19 cellular contexts compared by ENCODE assay signal in genomic region chr17:75647061-75647460, GRCh38. TPM values are rescaled to one million over a fixed set of nuclear protein-coding genes. Genes with fewer than 3 reads are reported as not detected.
DNase-seq lines count a peak whose midpoint lies in the region; ATAC-seq and TF ChIP-seq lines count a peak whose summit lies in the region.
"Had no signal": no experiment of that assay in that cellular context is flagged by ENCODE, and none has a peak within 500 bp of the region (broad histone marks: within the 10 kb centered on the region; RNA-seq: fewer than 3 reads in every experiment).

No MANE protein-coding gene starts in this region.

- H3K27me3 ChIP-seq in Loucy (ENCODE audit: insufficient read depth, low read length, poor library complexity, severe bottlenecking) (no peaks in the 10 kb centered on the region), right lobe of liver (no peaks in the 10 kb centered on the region), spleen (replicated peaks in 1 of 7) (no peaks in the 10 kb centered on the region)
- H3K27me3 ChIP-seq: cardiac muscle cell, right atrium auricular region had no signal

- H3F3A ChIP-seq in Loucy (ENCODE audit: low read depth) = no peaks in the 10 kb centered on the region

- no peak overlapping the region for H3K4me2 ChIP-seq in Loucy (ENCODE audit: low read depth, low read length, poor library complexity, severe bottlenecking)
- H3K4me2 ChIP-seq in OCI-LY7 (ENCODE audit: low read length) = no peak overlapping the region

- intact Hi-C loops in right lobe of liver (cut with DNase I) (no loop called here), spleen (cut with DNase I; ENCODE audit: low total_unique reads) (no loop called here), OCI-LY7 (cut with micrococcal nuclease; ENCODE audit: unreplicated experiment) (no loop called here)

- peak overlapping the region; percentile 99 for H3K27ac ChIP-seq in cingulate gyrus (ENCODE audit: low read depth, low read length)
- H3K27ac ChIP-seq in right lobe of liver = peak overlapping the region in 2 of 3 donors; percentile 65 to 86
- no peak overlapping the region for H3K27ac ChIP-seq in spleen
- no peak overlapping the region for H3K27ac ChIP-seq in OCI-LY7 (ENCODE audit: low read depth, low read length, poor library complexity, severe bottlenecking)
- H3K27ac ChIP-seq: cardiac muscle cell, right atrium auricular region had no signal

- H3K9me2 ChIP-seq in Loucy (replicated peaks; ENCODE audit: low read depth, low read length) (no peaks in the 10 kb centered on the region), OCI-LY7 (ENCODE audit: insufficient read depth, low read length) (no peaks in the 10 kb centered on the region)

- H3K9ac ChIP-seq in Loucy (ENCODE audit: low read depth, low read length, poor library complexity, severe bottlenecking) = peak overlapping the region; percentile 37

- H3K9me3 ChIP-seq in Loucy (ENCODE audit: insufficient read depth, low read depth, low read length) = no peaks in the 10 kb centered on the region
- H3K9me3 ChIP-seq in right lobe of liver = no peaks in the 10 kb centered on the region
- H3K9me3 ChIP-seq in spleen = no peaks in the 10 kb centered on the region
- H3K9me3 ChIP-seq in OCI-LY7 (ENCODE audit: low read length) = no peaks in the 10 kb centered on the region
- H3K9me3 ChIP-seq: right atrium auricular region had no signal

- no TSS peak for BruUV-seq in OCI-LY7 (replicated peaks; lab: Mats Ljungman, UMichigan)

- POLR2A ChIA-PET in OCI-LY7 (lab: Charles Lee) = interaction anchor here (1.0 kb wide), 1 partner anchor 13 kb away, joined by 3 read pairs; no protein-coding TSS in a partner anchor

- H3K36me3 ChIP-seq in Loucy (ENCODE audit: insufficient read depth, low read length) = peaks cover 4% of the 10 kb centered on the region; the same call in 1 of the 2 replicates
- H3K36me3 ChIP-seq in right lobe of liver = peaks cover 0 to 25% (median 9%) of the 10 kb centered on the region in 4 donors
- H3K36me3 ChIP-seq in spleen = peaks cover 0 to 91% (median 33%) of the 10 kb centered on the region in 6 donors
- peaks cover 65% of the 10 kb centered on the region for H3K36me3 ChIP-seq in OCI-LY7 (ENCODE audit: insufficient read depth, low read length)

- peaks cover 16% of the 10 kb centered on the region for H3K4me1 ChIP-seq in Loucy (ENCODE audit: insufficient read depth, low read length, poor library complexity, severe bottlenecking)
- H3K4me1 ChIP-seq in right lobe of liver = peaks cover 0 to 15% (median 6%) of the 10 kb centered on the region in 4 donors
- peaks cover 0 to 27% (median 12%) of the 10 kb centered on the region in 6 donors for H3K4me1 ChIP-seq in spleen
- peaks cover 4% of the 10 kb centered on the region for H3K4me1 ChIP-seq in OCI-LY7 (ENCODE audit: insufficient read depth, low read length, poor library complexity, severe bottlenecking)

- no peak overlapping the region for H3K4me3 ChIP-seq in Loucy (ENCODE audit: low read length, poor library complexity, severe bottlenecking)
- H3K4me3 ChIP-seq in right lobe of liver = no peak overlapping the region
- H3K4me3 ChIP-seq in spleen = no peak overlapping the region
- H3K4me3 ChIP-seq in OCI-LY7 (ENCODE audit: low read depth, low read length, poor library complexity, severe bottlenecking) = no peak overlapping the region
- H3K4me3 ChIP-seq: cardiac muscle cell, right atrium auricular region had no signal

- no peak for ATAC-seq in right lobe of liver
- ATAC-seq in stimulated activated naive CD8-positive, alpha-beta T cell treated with anti-CD3 and anti-CD28 coated beads, Interleukin-15, Interleukin-2, amounts not matched to agents 100 U/mL and 50 U/mL, for 24 hours = no peak

- TF ChIP-seq POLR2A in right lobe of liver (IDR thresholded peaks at IDR 0.05) = no peak
- no peak for TF ChIP-seq POLR2A in spleen (IDR thresholded peaks at IDR 0.05)

- DNase-seq in right lobe of liver (peak in 1 of 3 donors; percentile 50), spleen (peak; percentile 65), occipital lobe (lab: John Stamatoyannopoulos, UW) (no peak), OCI-LY7 (ENCODE audit: low spot score) (no peak), OCI-M2 (lab: John Stamatoyannopoulos, UW; ENCODE audit: unreplicated experiment) (no peak)
- DNase-seq in stimulated activated naive CD8-positive, alpha-beta T cell treated with anti-CD3 and anti-CD28 coated beads, Interleukin-15, Interleukin-2, amounts not matched to agents 100 U/mL and 50 U/mL, for 24 hours = no peak
- DNase-seq: activated CD4-positive, alpha-beta T cell treated with anti-CD3 and anti-CD28 coated beads, Interleukin-2, amount 50 U/mL, for 4 hours; DMS 273 treated with DMSO at 0.1 percent for 48 hours; effector memory CD8-positive, alpha-beta T cell; NCI-H2081; NCI-H524 treated with DMSO at 0.1 percent for 48 hours; OCI-M1; stimulated activated CD4-positive, alpha-beta T cell treated with anti-CD3 and anti-CD28 coated beads, Interleukin-2, amount 100 ng/mL, for 24 hours had no signal

- CTCF ChIA-PET in OCI-LY7 (lab: Charles Lee; ENCODE audit: unreplicated experiment) = no interaction called here

- H4K20me1 ChIP-seq in Loucy (ENCODE audit: insufficient read depth, low read length, poor library complexity, severe bottlenecking) (no peaks in the 10 kb centered on the region), OCI-LY7 (ENCODE audit: insufficient read depth, low read length) (no peaks in the 10 kb centered on the region)

- no CpG with 5 or more reads among the region's 7 CpGs for WGBS in right lobe of liver (ENCODE audit: insufficient coverage, low coverage, low lambda C conversion rate, missing lambda C conversion rate)
- 81 to 95% (median 90%) methylated on average over 7 of the region's 7 CpGs for WGBS in spleen, 5 donors

- H2AFZ ChIP-seq in Loucy (ENCODE audit: low read length) = no peak overlapping the region
- H2AFZ ChIP-seq in OCI-LY7 (ENCODE audit: low read length) = no peak overlapping the region

- no peaks in the 10 kb centered on the region for H3K79me2 ChIP-seq in Loucy (ENCODE audit: insufficient read depth, low read length)
- no peaks in the 10 kb centered on the region for H3K79me2 ChIP-seq in OCI-LY7 (ENCODE audit: insufficient read depth, low read depth, low read length)

- TF ChIP-seq CTCF in Loucy (conservative IDR thresholded peaks at IDR 0.05; ENCODE audit: low read length) (no peak), right lobe of liver (IDR thresholded peaks at IDR 0.05) (no peak), spleen (IDR thresholded peaks at IDR 0.05 in 8 of 11, conservative IDR thresholded peaks at IDR 0.05 in 3 of 11) (no peak), OCI-LY7 (conservative IDR thresholded peaks at IDR 0.05; ENCODE audit: low read length) (no peak)

RNA-seq across cellular contexts. Expression of gene SMIM5, which starts 13.8 kb away (rescaled TPM):
- total RNA-seq in right lobe of liver (under 1 TPM in 5 of 6 experiments, not detected in 1; 0.06 to 0.78 (median 0.29) TPM), spleen (1 to 10 TPM; 2.1 to 5.1 (median 3.4) TPM), occipital lobe (0.47 TPM), OCI-LY7 (2022) (not detected in 2 replicates)
- 1 to 10 TPM; 3.0 to 4.7 (median 4.7) TPM for polyA plus RNA-seq in spleen
- 0.06 TPM in 1 of 2 replicates, not detected in the other for total RNA-seq in OCI-LY7 (2014; rRNA removed; shearing (Covaris generic))
- total RNA-seq: lung microvascular endothelial cell, neural crest cell had no signal

RNA-seq across cellular contexts. Expression of gene RECQL5, which starts 19.9 kb away (rescaled TPM):
- total RNA-seq in right lobe of liver = 10 to 100 TPM; 13.5 to 24.8 (median 18.4) TPM
- 10 to 100 TPM; 25.7 to 51.0 (median 37.6) TPM for total RNA-seq in spleen
- polyA plus RNA-seq in spleen = 10 to 100 TPM; 28.2 to 48.8 (median 47.4) TPM
- total RNA-seq in occipital lobe = 9.8 TPM
- total RNA-seq in OCI-LY7 (2014; rRNA removed; shearing (Covaris generic)) = 90.0 and 91.9 TPM in 2 replicates
- total RNA-seq in OCI-LY7 (2022) = 133 and 139 TPM in 2 replicates

RNA-seq across cellular contexts. Expression of gene SAP30BP, which starts 20.1 kb away (rescaled TPM):
- total RNA-seq in right lobe of liver (10 to 100 TPM; 24.0 to 36.0 (median 27.0) TPM), spleen (100 to 1,000 TPM in 3 of 7 donors, 10 to 100 TPM in 4; 71.6 to 110 (median 82.1) TPM), occipital lobe (34.0 TPM), OCI-LY7 (2022) (180 and 187 TPM in 2 replicates)
- polyA plus RNA-seq in spleen = 10 to 100 TPM; 53.8 to 76.7 (median 70.4) TPM
- 122 and 127 TPM in 2 replicates for total RNA-seq in OCI-LY7 (2014; rRNA removed; shearing (Covaris generic))

RNA-seq across cellular contexts. Expression of gene MYO15B, which starts 59.5 kb away (rescaled TPM):
- total RNA-seq in right lobe of liver (100 to 1,000 TPM in 1 of 6 experiments, 10 to 100 TPM in 5; 26.4 to 104 (median 52.9) TPM), spleen (100 to 1,000 TPM; 203 to 569 (median 292) TPM), occipital lobe (15.9 TPM), OCI-LY7 (2022) (17.7 and 19.2 TPM in 2 replicates)
- 100 to 1,000 TPM; 123 to 551 (median 402) TPM for polyA plus RNA-seq in spleen
- total RNA-seq in OCI-LY7 (2014; rRNA removed; shearing (Covaris generic)) = 8.9 and 9.7 TPM in 2 replicates

Comparison
In these comparisons a context has a peak if more than half of its experiments do, and no peak if none do; other contexts are left out.
1. H3K27ac ChIP-seq: peak in cingulate gyrus (single experiment) and right lobe of liver (2 of 3); none in spleen (0 of 8) and OCI-LY7 (single experiment).